Comparison of ENCODE assay signal across 8 cellular contexts in genomic region chr19:1856345-1856697, GRCh38. TPM values are rescaled to one million over a fixed set of nuclear protein-coding genes. Genes with fewer than 3 reads are reported as not detected.
DNase-seq lines count a peak whose midpoint lies in the region; ATAC-seq and TF ChIP-seq lines count a peak whose summit lies in the region.

No MANE protein-coding gene starts in this region.

- H3K27me3 ChIP-seq in HCT116 (ENCODE audit: insufficient read depth, low read length), result no peaks in the 10 kb centered on the region
- H3K27me3 ChIP-seq in smooth muscle cell (ENCODE audit: low read depth), result no peaks in the 10 kb centered on the region

- H3K27me3 Mint-ChIP-seq in activated B cell treated with CpG ODN at 0.5 μM for 24 hours, result no peaks in the 10 kb centered on the region
- peaks cover 17% of the 10 kb centered on the region for H3K27me3 Mint-ChIP-seq in glutamatergic neuron (ENCODE audit: unreplicated experiment)

- H3K9me3 ChIP-seq in HCT116 (ENCODE audit: control insufficient read depth in 1 of 2, insufficient read depth in 1 of 2, low read depth in 1 of 2, low read length in 2 of 2) (no peaks in the 10 kb centered on the region), smooth muscle cell (replicated peaks; ENCODE audit: low read depth) (no peaks in the 10 kb centered on the region)

- no peak for TF ChIP-seq CTCF in HCT116 (IDR thresholded peaks at IDR 0.05 in 2 of 3, conservative IDR thresholded peaks at IDR 0.05 in 1 of 3; ENCODE audit: borderline replicate concordance in 1 of 3, insufficient read depth in 1 of 3, low read depth in 2 of 3, low read length in 2 of 3)
- no peak for TF ChIP-seq CTCF in activated B cell treated with CpG ODN at 0.5 μM for 24 hours (IDR thresholded peaks at IDR 0.05)
- TF ChIP-seq CTCF in glutamatergic neuron (IDR thresholded peaks at IDR 0.05; ENCODE audit: partially characterized antibody, unreplicated experiment), result no peak
- TF ChIP-seq CTCF in smooth muscle cell (IDR thresholded peaks at IDR 0.05; ENCODE audit: borderline replicate concordance, insufficient read depth, poor library complexity, severe bottlenecking), result no peak

- peak overlapping the region; percentile 83 for H3K4me2 ChIP-seq in HCT116 (ENCODE audit: low read length)
- H3K4me2 ChIP-seq in smooth muscle cell, result peak overlapping the region; percentile 97

- H3K4me3 Mint-ChIP-seq in activated B cell treated with CpG ODN at 0.5 μM for 24 hours (peak overlapping the region; percentile 73), glutamatergic neuron (ENCODE audit: unreplicated experiment) (peak overlapping the region; percentile 81)

- peak overlapping the region; percentile 88 for H3K27ac ChIP-seq in HCT116 (ENCODE audit: low read depth, low read length)
- peak overlapping the region; percentile 57 for H3K27ac ChIP-seq in smooth muscle cell (ENCODE audit: low read depth)

- H3K36me3 ChIP-seq in HCT116 (ENCODE audit: control insufficient read depth in 1 of 2, insufficient read depth in 2 of 2, low read length in 2 of 2), result peaks cover 0 to 7% of the 10 kb centered on the region in 2 experiments; a peak in 1 of 4 replicates
- H3K36me3 ChIP-seq in smooth muscle cell (ENCODE audit: low read depth), result no peaks in the 10 kb centered on the region

- CTCF ChIA-PET in HCT116 (lab: Charles Lee) (no interaction called here), activated B cell treated with CpG ODN at 0.5 μM for 24 hours (lab: Charles Lee) (interaction anchor here (0.9 to 1.3 kb wide), 2 partner anchors 30 to 184 kb away, joined by 3 read pairs; no protein-coding TSS in a partner anchor)

- H3K4me1 ChIP-seq in HCT116 (ENCODE audit: control insufficient read depth in 1 of 2, insufficient read depth in 2 of 2, low read length in 2 of 2) (peaks cover 83 to 93% of the 10 kb centered on the region in 2 experiments), smooth muscle cell (ENCODE audit: low read depth) (peaks cover 68% of the 10 kb centered on the region)

- TF ChIP-seq POLR2A in HCT116 (IDR thresholded peaks at IDR 0.05; ENCODE audit: borderline replicate concordance, extremely low read depth, insufficient read depth, insufficient read length), result no peak

- no peaks in the 10 kb centered on the region for H3F3A ChIP-seq in smooth muscle cell (ENCODE audit: low read depth)

- RAD21 ChIA-PET in HCT116 (lab: Charles Lee; ENCODE audit: low non-redundant PET in 1 of 2, low total read pairs in 2 of 2, uncharacterized antibody in 2 of 2, unreplicated experiment in 2 of 2), result no interaction called here

- H3K4me3 ChIP-seq in HCT116 (replicated peaks in 1 of 2; ENCODE audit: low read depth in 1 of 2, low read length in 2 of 2) (no peak overlapping the region), smooth muscle cell (peak overlapping the region; percentile 55)

- peaks cover 96% of the 10 kb centered on the region for H3K79me2 ChIP-seq in HCT116 (ENCODE audit: insufficient read depth, low read length)
- H3K79me2 ChIP-seq in smooth muscle cell (ENCODE audit: low read depth), result peaks cover 75% of the 10 kb centered on the region

- no peak for TF ChIP-seq RAD21 in HCT116 (IDR thresholded peaks at IDR 0.05; ENCODE audit: low read depth)

- no peaks in the 10 kb centered on the region for H3K9me2 ChIP-seq in HCT116 (ENCODE audit: insufficient read depth)

- H2AFZ ChIP-seq in HCT116 (ENCODE audit: low read depth, low read length, poor library complexity, severe bottlenecking) (no peak overlapping the region), smooth muscle cell (ENCODE audit: low read depth) (no peak overlapping the region)

- H3K36me3 Mint-ChIP-seq in activated B cell treated with CpG ODN at 0.5 μM for 24 hours (ENCODE audit: low read depth) (peaks cover 2% of the 10 kb centered on the region), glutamatergic neuron (ENCODE audit: unreplicated experiment) (no peaks in the 10 kb centered on the region)

- DNase-seq in HCT116 (ENCODE audit: low read depth, low spot score) (no peak), activated B cell treated with CpG ODN at 0.5 μM for 24 hours (no peak), glutamatergic neuron (peak; percentile 73), smooth muscle cell (lab: John Stamatoyannopoulos, UW; ENCODE audit: unreplicated experiment) (no peak), KG1 (lab: John Stamatoyannopoulos, UW) (no peak), middle frontal gyrus (ENCODE audit: extremely low spot score, low spot score) (no peak), EL (no peak)

- H3K27ac Mint-ChIP-seq in activated B cell treated with CpG ODN at 0.5 μM for 24 hours, result peak overlapping the region; percentile 89
- peak overlapping the region; percentile 99 for H3K27ac Mint-ChIP-seq in glutamatergic neuron (ENCODE audit: unreplicated experiment)

- 79% methylated on average over 6 of the region's 6 CpGs for WGBS in smooth muscle cell (ENCODE audit: low lambda C conversion rate)

- POLR2A ChIA-PET in HCT116 (lab: Charles Lee), result no interaction called here
- POLR2A ChIA-PET in activated B cell treated with CpG ODN at 0.5 μM for 24 hours (lab: Charles Lee), result interaction anchor here (0.9 to 3.1 kb wide), 8 partner anchors 8 to 234 kb away, joined by 3 to 15 read pairs (median 6); no protein-coding TSS in a partner anchor

- ATAC-seq in HCT116 (no peak), activated B cell treated with CpG ODN at 0.5 μM for 24 hours (ENCODE audit: low read depth) (peak; percentile 0), HG03469 (IDR thresholded peaks at IDR 0.05; ENCODE audit: unreplicated experiment) (no peak)

- no TSS peak for BruUV-seq in HCT116 (replicated peaks; lab: Mats Ljungman, UMichigan)

- peaks cover 7% of the 10 kb centered on the region; the same call in 1 of the 2 replicates for H4K20me1 ChIP-seq in HCT116 (ENCODE audit: insufficient read depth)
- peaks cover 77% of the 10 kb centered on the region for H4K20me1 ChIP-seq in smooth muscle cell (ENCODE audit: low read depth)

- H3K9ac ChIP-seq in HCT116 (ENCODE audit: low read length) (peak overlapping the region; percentile 53), smooth muscle cell (ENCODE audit: low read depth) (peak overlapping the region; percentile 28)

- H3K9me3 Mint-ChIP-seq in activated B cell treated with CpG ODN at 0.5 μM for 24 hours (no peaks in the 10 kb centered on the region), glutamatergic neuron (ENCODE audit: unreplicated experiment) (peaks cover 21% of the 10 kb centered on the region)

- intact Hi-C loops in HCT116 (cut with micrococcal nuclease), result no loop called here
- intact Hi-C loops in activated B cell treated with CpG ODN at 0.5 μM for 24 hours (cut with micrococcal nuclease), result loop anchor here (10.0 kb wide), 1 partner anchor 758 kb away; no protein-coding TSS in a partner anchor

- H3K4me1 Mint-ChIP-seq in activated B cell treated with CpG ODN at 0.5 μM for 24 hours (peaks cover 73% of the 10 kb centered on the region), glutamatergic neuron (ENCODE audit: low read depth, unreplicated experiment) (peaks cover 12% of the 10 kb centered on the region)

TF ChIP-seq in HCT116, 20 proteins besides CTCF, POLR2A, EP300 and RAD21 (continues in another document):
- TF ChIP-seq FOSL1 (IDR thresholded peaks at IDR 0.05; ENCODE audit: low read depth) (no peak), ELF1 (IDR thresholded peaks at IDR 0.05; ENCODE audit: borderline replicate concordance, low read depth) (no peak), EZH2phosphoT487 (IDR thresholded peaks at IDR 0.05; ENCODE audit: borderline replicate concordance) (no peak), SRF (IDR thresholded peaks at IDR 0.05; ENCODE audit: low read depth) (no peak), POLR2AphosphoS5 (IDR thresholded peaks at IDR 0.05; ENCODE audit: low read depth, low read length) (no peak), MAX (IDR thresholded peaks at IDR 0.05) (no peak), YY1 (IDR thresholded peaks at IDR 0.05; ENCODE audit: extremely low read depth, insufficient replicate concordance, low read depth, low read length) (no peak), ZFX (IDR thresholded peaks at IDR 0.05) (no peak), EZH2 (IDR thresholded peaks at IDR 0.05) (no peak), EGR1 (IDR thresholded peaks at IDR 0.05; ENCODE audit: low read depth) (no peak), SP1 (IDR thresholded peaks at IDR 0.05; ENCODE audit: low read depth) (no peak)

RNA-seq across cellular contexts. Expression of gene KLF16, which starts 7.1 kb away (rescaled TPM):
- total RNA-seq in HCT116 (2021; ENCODE audit: unreplicated experiment) (64.3 TPM), activated B cell treated with CpG ODN at 0.5 μM for 24 hours (21.5 and 25.2 TPM in 2 replicates), glutamatergic neuron (ENCODE audit: unreplicated experiment) (30.6 TPM), smooth muscle cell (4.3 and 5.8 TPM in 2 replicates)
- polyA plus RNA-seq in HCT116 (2012), result 29.9 and 33.0 TPM in 2 replicates
- 15.4 and 16.7 TPM in 2 replicates for polyA plus RNA-seq in smooth muscle cell

RNA-seq across cellular contexts. Expression of gene REXO1, which starts 8.0 kb away (rescaled TPM):
- total RNA-seq in HCT116 (2021; ENCODE audit: unreplicated experiment), result 52.2 TPM
- polyA plus RNA-seq in HCT116 (2012), result 37.4 and 54.0 TPM in 2 replicates
- total RNA-seq in activated B cell treated with CpG ODN at 0.5 μM for 24 hours, result 56.3 and 69.6 TPM in 2 replicates
- total RNA-seq in glutamatergic neuron (ENCODE audit: unreplicated experiment), result 65.7 TPM
- 5.0 and 10.6 TPM in 2 replicates for total RNA-seq in smooth muscle cell
- 11.6 and 17.9 TPM in 2 replicates for polyA plus RNA-seq in smooth muscle cell

RNA-seq across cellular contexts. Expression of gene ABHD17A, which starts 29.0 kb away (rescaled TPM):
- 68.2 TPM for total RNA-seq in HCT116 (2021; ENCODE audit: unreplicated experiment)
- 39.6 and 42.3 TPM in 2 replicates for polyA plus RNA-seq in HCT116 (2012)
- total RNA-seq in activated B cell treated with CpG ODN at 0.5 μM for 24 hours, result 57.4 and 64.3 TPM in 2 replicates
- 75.1 TPM for total RNA-seq in glutamatergic neuron (ENCODE audit: unreplicated experiment)
- total RNA-seq in smooth muscle cell, result 42.9 and 49.2 TPM in 2 replicates
- polyA plus RNA-seq in smooth muscle cell, result 98.3 and 106 TPM in 2 replicates

RNA-seq across cellular contexts. Expression of gene ATP8B3, which starts 44.2 kb away (rescaled TPM):
- total RNA-seq in HCT116 (2021; ENCODE audit: unreplicated experiment) (17.0 TPM), activated B cell treated with CpG ODN at 0.5 μM for 24 hours (2.3 and 3.9 TPM in 2 replicates), glutamatergic neuron (ENCODE audit: unreplicated experiment) (2.5 TPM), smooth muscle cell (2.0 and 2.8 TPM in 2 replicates)
- polyA plus RNA-seq in HCT116 (2012), result 15.6 and 16.5 TPM in 2 replicates
- polyA plus RNA-seq in smooth muscle cell, result 3.8 and 3.9 TPM in 2 replicates

RNA-seq across cellular contexts. Expression of gene ADAT3, which starts 48.9 kb away (rescaled TPM):
- 15.9 TPM for total RNA-seq in HCT116 (2021; ENCODE audit: unreplicated experiment)
- polyA plus RNA-seq in HCT116 (2012), result 6.2 and 7.5 TPM in 2 replicates
- 8.5 and 14.1 TPM in 2 replicates for total RNA-seq in activated B cell treated with CpG ODN at 0.5 μM for 24 hours
- total RNA-seq in glutamatergic neuron (ENCODE audit: unreplicated experiment), result 10.9 TPM
- 0.49 and 0.58 TPM in 2 replicates for total RNA-seq in smooth muscle cell
- polyA plus RNA-seq in smooth muscle cell, result 2.0 and 4.8 TPM in 2 replicates
